In the genomic region with DNA sequence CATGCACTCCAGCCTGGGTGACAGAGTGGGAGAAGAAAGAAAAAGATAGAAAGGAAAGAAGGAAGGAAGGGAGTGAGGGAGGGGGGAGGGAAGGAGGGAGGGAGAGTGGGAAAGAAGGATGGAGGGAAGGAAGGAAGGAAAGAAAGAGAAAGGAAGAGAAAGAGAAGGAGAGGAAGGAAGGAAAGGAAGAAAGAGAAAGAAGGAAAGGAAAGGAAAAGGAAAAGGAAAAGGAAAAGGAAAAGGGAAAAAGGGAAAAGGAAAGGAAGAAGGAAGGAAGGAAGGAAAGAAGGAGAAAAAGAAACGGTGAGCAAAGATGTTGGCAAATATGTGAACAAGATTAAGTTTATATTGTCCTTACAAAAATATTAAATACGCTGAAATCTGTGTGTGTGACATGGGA, we compare ENCODE assay signal across 3 cellular contexts.
TF ChIP-seq lines count a peak whose summit lies in the region.

No MANE protein-coding gene starts in this region.

TF ChIP-seq in A549, 52 proteins besides CTCF, POLR2A, EP300 and RAD21:
- TF ChIP-seq CEBPB (IDR thresholded peaks at IDR 0.05) (no peak), HEYL (CRISPR knock-in tag; IDR thresholded peaks at IDR 0.05) (no peak), HOXB5 (CRISPR knock-in tag; IDR thresholded peaks at IDR 0.05) (no peak), TP53 (CRISPR knock-in tag; IDR thresholded peaks at IDR 0.05) (no peak), NR3C1 (IDR thresholded peaks at IDR 0.05) (no peak), CHD4 (IDR thresholded peaks at IDR 0.05; ENCODE audit: borderline replicate concordance) (no peak), BHLHE40 (IDR thresholded peaks at IDR 0.05; ENCODE audit: low read depth, low read length) (no peak), KDM5A (IDR thresholded peaks at IDR 0.05) (no peak), PHF8 (IDR thresholded peaks at IDR 0.05; ENCODE audit: borderline replicate concordance, low read depth) (no peak)
- TF ChIP-seq, protein P1, sequence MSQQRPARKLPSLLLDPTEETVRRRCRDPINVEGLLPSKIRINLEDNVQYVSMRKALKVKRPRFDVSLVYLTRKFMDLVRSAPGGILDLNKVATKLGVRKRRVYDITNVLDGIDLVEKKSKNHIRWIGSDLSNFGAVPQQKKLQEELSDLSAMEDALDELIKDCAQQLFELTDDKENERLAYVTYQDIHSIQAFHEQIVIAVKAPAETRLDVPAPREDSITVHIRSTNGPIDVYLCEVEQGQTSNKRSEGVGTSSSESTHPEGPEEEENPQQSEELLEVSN (IDR thresholded peaks at IDR 0.05; ENCODE audit: borderline replicate concordance, low read depth), result no peak

TF ChIP-seq in HEK293, 187 proteins besides CTCF, POLR2A, EP300 and RAD21:
- TF ChIP-seq PRDM1 (tag by site-specific recombination; IDR thresholded peaks at IDR 0.05) (peak; percentile 100), ZNF677 (tag by site-specific recombination; IDR thresholded peaks at IDR 0.05) (no peak), ZNF366 (tag by site-specific recombination; conservative IDR thresholded peaks at IDR 0.05) (peak; percentile 90)

TF ChIP-seq in K562, 482 proteins besides CTCF, POLR2A, EP300 and RAD21:
- TF ChIP-seq, protein P2, sequence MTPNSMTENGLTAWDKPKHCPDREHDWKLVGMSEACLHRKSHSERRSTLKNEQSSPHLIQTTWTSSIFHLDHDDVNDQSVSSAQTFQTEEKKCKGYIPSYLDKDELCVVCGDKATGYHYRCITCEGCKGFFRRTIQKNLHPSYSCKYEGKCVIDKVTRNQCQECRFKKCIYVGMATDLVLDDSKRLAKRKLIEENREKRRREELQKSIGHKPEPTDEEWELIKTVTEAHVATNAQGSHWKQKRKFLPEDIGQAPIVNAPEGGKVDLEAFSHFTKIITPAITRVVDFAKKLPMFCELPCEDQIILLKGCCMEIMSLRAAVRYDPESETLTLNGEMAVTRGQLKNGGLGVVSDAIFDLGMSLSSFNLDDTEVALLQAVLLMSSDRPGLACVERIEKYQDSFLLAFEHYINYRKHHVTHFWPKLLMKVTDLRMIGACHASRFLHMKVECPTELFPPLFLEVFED (CRISPR knock-in tag; conservative IDR thresholded peaks at IDR 0.05), result 0 out of 2 replicates have a peak, but pooled peaks have one; percentile 30
- TF ChIP-seq ZNF253 (CRISPR knock-in tag; conservative IDR thresholded peaks at IDR 0.05), result no peak
- TF ChIP-seq, protein P3, sequence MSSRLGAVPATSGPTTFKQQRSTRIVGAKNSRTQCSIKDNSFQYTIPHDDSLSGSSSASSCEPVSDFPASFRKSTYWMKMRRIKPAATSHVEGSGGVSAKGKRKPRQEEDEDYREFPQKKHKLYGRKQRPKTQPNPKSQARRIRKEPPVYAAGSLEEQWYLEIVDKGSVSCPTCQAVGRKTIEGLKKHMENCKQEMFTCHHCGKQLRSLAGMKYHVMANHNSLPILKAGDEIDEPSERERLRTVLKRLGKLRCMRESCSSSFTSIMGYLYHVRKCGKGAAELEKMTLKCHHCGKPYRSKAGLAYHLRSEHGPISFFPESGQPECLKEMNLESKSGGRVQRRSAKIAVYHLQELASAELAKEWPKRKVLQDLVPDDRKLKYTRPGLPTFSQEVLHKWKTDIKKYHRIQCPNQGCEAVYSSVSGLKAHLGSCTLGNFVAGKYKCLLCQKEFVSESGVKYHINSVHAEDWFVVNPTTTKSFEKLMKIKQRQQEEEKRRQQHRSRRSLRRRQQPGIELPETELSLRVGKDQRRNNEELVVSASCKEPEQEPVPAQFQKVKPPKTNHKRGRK (tag; IDR thresholded peaks at IDR 0.05), result peak; percentile 79
